In genomic region chr6:89411019-89411268, GRCh38 we compare ENCODE assay signal across 8 cellular contexts. TPM values are rescaled to one million over a fixed set of nuclear protein-coding genes. Genes with fewer than 3 reads are reported as not detected.
A peak's percentile ranks its signal among the peaks of the same experiment; 100 is the strongest.
DNase-seq lines count a peak whose midpoint lies in the region; ATAC-seq and TF ChIP-seq lines count a peak whose summit lies in the region.

No MANE protein-coding gene starts in this region.

- no TSS peak for BruUV-seq in A673 (replicated peaks; lab: Mats Ljungman, UMichigan)

- no peaks in the 10 kb centered on the region for H3K9me3 ChIP-seq in A673 (ENCODE audit: low read depth, low read length, poor library complexity, severe bottlenecking)
- H3K9me3 ChIP-seq in effector memory CD4-positive, alpha-beta T cell (ENCODE audit: control insufficient read depth, low read length), result no peaks in the 10 kb centered on the region
- H3K9me3 ChIP-seq in naive thymus-derived CD4-positive, alpha-beta T cell (ENCODE audit: control insufficient read depth in 2 of 3, low read length in 3 of 3), result no peaks in the 10 kb centered on the region

- peaks cover 4 to 25% (median 19%) of the 10 kb centered on the region in 7 donors for H3K4me1 Mint-ChIP-seq in naive thymus-derived CD4-positive, alpha-beta T cell

- no peaks in the 10 kb centered on the region for H3K36me3 Mint-ChIP-seq in naive thymus-derived CD4-positive, alpha-beta T cell

- H3K27me3 ChIP-seq in A673 (replicated peaks; ENCODE audit: insufficient read depth, low read depth, low read length, poor library complexity), result no peaks in the 10 kb centered on the region
- H3K27me3 ChIP-seq in effector memory CD4-positive, alpha-beta T cell (replicated peaks; ENCODE audit: control insufficient read depth, insufficient read depth, low read length, poor library complexity, severe bottlenecking), result no peaks in the 10 kb centered on the region
- H3K27me3 ChIP-seq in naive thymus-derived CD4-positive, alpha-beta T cell (ENCODE audit: control insufficient read depth in 2 of 2, insufficient read depth in 2 of 2, low read length in 2 of 2), result no peaks in the 10 kb centered on the region

- DNase-seq in A673 (ENCODE audit: low spot score) (peak; percentile 26), RPMI8226 (peak; percentile 23), SKM-1 treated with dmso at 0.1 percent for 144 hours (lab: John Stamatoyannopoulos, UW; ENCODE audit: unreplicated experiment) (no peak), AG08395 (ENCODE audit: low spot score) (no peak)
- no peak for DNase-seq in effector memory CD4-positive, alpha-beta T cell
- DNase-seq in naive thymus-derived CD4-positive, alpha-beta T cell, result peak in 1 of 9 donors; percentile 16
- no peak for DNase-seq in stimulated activated naive CD4-positive, alpha-beta T cell treated with Interleukin-2 at 50 U/mL for 16 hours (lab: John Stamatoyannopoulos, UW)

- POLR2A ChIA-PET in A673 (lab: Charles Lee; ENCODE audit: low non-redundant PET), result interaction anchor here (0.6 kb wide), 1 partner anchor 257 kb away, joined by 3 read pairs; no protein-coding TSS in a partner anchor
- POLR2A ChIA-PET in naive thymus-derived CD4-positive, alpha-beta T cell (lab: Charles Lee), result interaction anchor here (1.5 to 1.6 kb wide), 2 partner anchors 44 to 330 kb away, joined by 4 to 5 read pairs; partner anchors contain the start of gene PNRC1

- no peak for TF ChIP-seq CTCF in A673 (conservative IDR thresholded peaks at IDR 0.05; ENCODE audit: low read depth, low read length)

- peaks cover 4 to 58% (median 13%) of the 10 kb centered on the region in 5 donors for H3K27me3 Mint-ChIP-seq in naive thymus-derived CD4-positive, alpha-beta T cell

- no peaks in the 10 kb centered on the region for H3K36me3 ChIP-seq in A673 (ENCODE audit: insufficient read depth, low read length, poor library complexity, severe bottlenecking)
- H3K36me3 ChIP-seq in effector memory CD4-positive, alpha-beta T cell (ENCODE audit: control insufficient read depth, insufficient read depth, low read length), result no peaks in the 10 kb centered on the region
- no peaks in the 10 kb centered on the region for H3K36me3 ChIP-seq in naive thymus-derived CD4-positive, alpha-beta T cell (ENCODE audit: control insufficient read depth in 2 of 3, insufficient read depth in 3 of 3, low read length in 3 of 3)

- CTCF ChIA-PET in A673 (lab: Charles Lee), result no interaction called here
- CTCF ChIA-PET in naive thymus-derived CD4-positive, alpha-beta T cell (lab: Charles Lee), result interaction anchor here (1.1 to 1.5 kb wide), 2 partner anchors 21 to 39 kb away, joined by 3 to 5 read pairs; no protein-coding TSS in a partner anchor

- H3K4me3 Mint-ChIP-seq in naive thymus-derived CD4-positive, alpha-beta T cell, result peak overlapping the region; percentile 82 to 100 (median 90)

- intact Hi-C loops in A673 (cut with micrococcal nuclease; ENCODE audit: unreplicated experiment), result no loop called here
- intact Hi-C loops in naive thymus-derived CD4-positive, alpha-beta T cell (cut with micrococcal nuclease), result loop anchor here in 1 of 2 donors (5.0 kb wide), 1 partner anchor 59 kb away; the partner anchor contains the start of gene UBE2J1

- no peaks in the 10 kb centered on the region for H3K9me3 Mint-ChIP-seq in naive thymus-derived CD4-positive, alpha-beta T cell

- H3K27ac Mint-ChIP-seq in naive thymus-derived CD4-positive, alpha-beta T cell, result peak overlapping the region; percentile 25 to 85 (median 74)

- peaks cover 17% of the 10 kb centered on the region for H3K4me1 ChIP-seq in A673 (ENCODE audit: insufficient read depth, low read length, poor library complexity, severe bottlenecking)
- peaks cover 18% of the 10 kb centered on the region for H3K4me1 ChIP-seq in effector memory CD4-positive, alpha-beta T cell (ENCODE audit: control insufficient read depth, insufficient read depth, low read length, poor library complexity, severe bottlenecking)
- H3K4me1 ChIP-seq in naive thymus-derived CD4-positive, alpha-beta T cell (ENCODE audit: control insufficient read depth in 2 of 2, insufficient read depth in 2 of 2, low read length in 2 of 2), result peaks cover 8% of the 10 kb centered on the region in 2 donors

- H3K4me3 ChIP-seq in A673 (ENCODE audit: low read depth, low read length, poor library complexity, severe bottlenecking), result peak overlapping the region; percentile 80
- H3K4me3 ChIP-seq in effector memory CD4-positive, alpha-beta T cell (ENCODE audit: insufficient read depth, low read depth, low read length, poor library complexity, severe bottlenecking), result peak overlapping the region; percentile 86
- H3K4me3 ChIP-seq in naive thymus-derived CD4-positive, alpha-beta T cell (ENCODE audit: low read length), result peak overlapping the region; percentile 79

- H3K27ac ChIP-seq in A673 (ENCODE audit: low read depth, low read length, poor library complexity, severe bottlenecking), result no peak overlapping the region
- peak overlapping the region; percentile 16 for H3K27ac ChIP-seq in effector memory CD4-positive, alpha-beta T cell (ENCODE audit: insufficient read depth, low read length, poor library complexity, severe bottlenecking)
- peak overlapping the region; percentile 30 for H3K27ac ChIP-seq in naive thymus-derived CD4-positive, alpha-beta T cell (ENCODE audit: low read depth, low read length)

- ATAC-seq in GM19035 (IDR thresholded peaks at IDR 0.05; ENCODE audit: unreplicated experiment), result peak; percentile 2
- no peak for ATAC-seq in naive thymus-derived CD4-positive, alpha-beta T cell

RNA-seq across cellular contexts. Expression of gene RRAGD, which starts 1.1 kb away (rescaled TPM):
- total RNA-seq in A673 (2021), result 9.5 and 10.6 TPM in 2 replicates
- total RNA-seq in naive thymus-derived CD4-positive, alpha-beta T cell, result 10 to 100 TPM in 2 of 5 experiments, 1 to 10 TPM in 3; 7.3 to 12.1 (median 9.6) TPM
- 1 to 10 TPM; 2.4 to 3.2 TPM for polyA plus RNA-seq in naive thymus-derived CD4-positive, alpha-beta T cell

RNA-seq across cellular contexts. Expression of gene ANKRD6, which starts 22.0 kb away (rescaled TPM):
- total RNA-seq in A673 (2021), result 25.4 and 36.4 TPM in 2 replicates
- 1 to 10 TPM; 3.1 to 6.6 (median 3.8) TPM for total RNA-seq in naive thymus-derived CD4-positive, alpha-beta T cell
- polyA plus RNA-seq in naive thymus-derived CD4-positive, alpha-beta T cell, result 1 to 10 TPM in 1 of 2 donors, under 1 TPM in 1; 0.71 to 2.2 TPM

RNA-seq across cellular contexts. Expression of gene UBE2J1, which starts 58.4 kb away (rescaled TPM):
- 36.1 and 38.6 TPM in 2 replicates for total RNA-seq in A673 (2021)
- 10 to 100 TPM; 18.8 to 47.7 (median 27.7) TPM for total RNA-seq in naive thymus-derived CD4-positive, alpha-beta T cell
- 10 to 100 TPM; 25.1 to 33.8 TPM for polyA plus RNA-seq in naive thymus-derived CD4-positive, alpha-beta T cell

Comparison
In these comparisons a context has a peak if more than half of its experiments do, and no peak if none do; other contexts are left out.
1. DNase-seq: peak in A673 (single experiment) and RPMI8226 (single experiment); none in effector memory CD4-positive, alpha-beta T cell (0 of 3), stimulated activated naive CD4-positive, alpha-beta T cell treated with Interleukin-2 at 50 U/mL for 16 hours (single experiment), SKM-1 treated with dmso at 0.1 percent for 144 hours (single experiment) and AG08395 (single experiment).
2. Peak in every context shown above with its lines, with median percentiles within 50 percentile points of each other: H3K4me3 ChIP-seq.